ENCODE assay signal across 15 cellular contexts in the genomic region with DNA sequence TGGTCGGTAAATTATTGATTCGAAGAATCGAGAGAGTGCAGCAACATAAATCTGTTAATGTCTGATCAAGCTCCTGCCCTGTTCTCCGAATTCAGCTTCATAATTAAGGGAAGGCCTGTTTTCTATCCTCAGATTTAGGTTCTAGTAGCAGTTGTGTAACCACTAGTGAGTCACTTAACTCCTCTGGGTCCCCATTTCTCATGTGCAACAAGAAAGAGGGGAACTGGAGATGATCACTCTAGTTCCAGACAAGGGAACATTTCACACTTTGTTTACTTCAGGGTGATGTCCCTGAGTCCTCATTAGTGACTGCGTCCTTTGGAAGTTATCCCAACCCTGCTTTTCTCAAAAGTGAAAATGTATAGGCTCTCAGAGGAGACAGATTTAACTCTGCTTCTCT.
DNase-seq lines count a peak whose midpoint lies in the region; ATAC-seq and TF ChIP-seq lines count a peak whose summit lies in the region.
"Had no signal": no experiment of that assay in that cellular context is flagged by ENCODE, and none has a peak within 500 bp of the region (broad histone marks: within the 10 kb centered on the region; RNA-seq: fewer than 3 reads in every experiment).

No MANE protein-coding gene starts in this region.

- no peak for TF ChIP-seq POLR2A in gastroesophageal sphincter (IDR thresholded peaks at IDR 0.05)
- no peak for TF ChIP-seq POLR2A in gastrocnemius medialis (IDR thresholded peaks at IDR 0.05)
- no peak for TF ChIP-seq POLR2A in prostate gland (IDR thresholded peaks at IDR 0.05)

- DNase-seq in GM03348 (ENCODE audit: low spot score) (peak; percentile 44), SIG-M5 treated with dmso at 0.1 percent for 504 hours (lab: John Stamatoyannopoulos, UW; ENCODE audit: unreplicated experiment) (peak; percentile 92), gastrocnemius medialis (no peak), medulla oblongata (ENCODE audit: extremely low spot score) (no peak), prostate gland (ENCODE audit: low spot score) (no peak), ascending aorta (ENCODE audit: low spot score in 2 of 2) (no peak)
- DNase-seq in stimulated activated CD4-positive, alpha-beta T cell treated with anti-CD3 and anti-CD28 coated beads, Interleukin-4, amount 100 ng/mL, for 1 hour: no peak
- DNase-seq: activated naive CD4-positive, alpha-beta T cell treated with anti-CD3 and anti-CD28 coated beads for 36 hours; DND-41; mammary epithelial cell; NCI-H1105 treated with DMSO at 0.1 percent for 48 hours; NCI-H446; stimulated activated CD4-positive, alpha-beta T cell treated with anti-CD3 and anti-CD28 coated beads, Interleukin-12 subunit alpha, Interleukin-12 subunit beta, amount 100 ng/mL, for 4 hours had no signal

- ATAC-seq in gastroesophageal sphincter (peak; percentile 88), gastrocnemius medialis (peak; percentile 75 to 92)

- TF ChIP-seq CTCF in gastroesophageal sphincter (IDR thresholded peaks at IDR 0.05) (no peak), gastrocnemius medialis (IDR thresholded peaks at IDR 0.05 in 4 of 5, conservative IDR thresholded peaks at IDR 0.05 in 1 of 5) (no peak), prostate gland (IDR thresholded peaks at IDR 0.05) (no peak), ascending aorta (IDR thresholded peaks at IDR 0.05) (no peak)

- H3K27ac ChIP-seq in gastroesophageal sphincter (peak overlapping the region in 3 of 4 donors; percentile 12 to 31 (median 24)), gastrocnemius medialis (peak overlapping the region; percentile 42 to 54 (median 49)), prostate gland (no peak overlapping the region), ascending aorta (no peak overlapping the region)
- H3K27ac ChIP-seq: thoracic aorta had no signal

- in situ Hi-C loops in gastrocnemius medialis (cut with MboI; ENCODE audit: low sequenced_read_pairs in 4 of 4): loop anchor here in 3 of 4 donors (5.0 to 25.0 kb wide), 4 partner anchors 66 to 386 kb away; a partner anchor contains a TSS

- H3K4me1 ChIP-seq in gastroesophageal sphincter (peaks cover 0 to 9% (median 0%) of the 10 kb centered on the region in 3 donors), gastrocnemius medialis (peaks cover 0 to 2% of the 10 kb centered on the region in 2 donors), prostate gland (replicated peaks) (no peaks in the 10 kb centered on the region), ascending aorta (no peaks in the 10 kb centered on the region)

- intact Hi-C loops in gastrocnemius medialis (cut with DNase I; ENCODE audit: low total_unique reads): no loop called here
- intact Hi-C loops in prostate gland (cut with DNase I): no loop called here
- intact Hi-C loops in ascending aorta (cut with DNase I): no loop called here

- 68 to 81% methylated on average over 5 of the region's 5 CpGs for WGBS in gastroesophageal sphincter (ENCODE audit: low coverage in 1 of 2), 2 donors
- WGBS in prostate gland: 90% methylated on average over 5 of the region's 5 CpGs

- TF ChIP-seq EP300 in gastroesophageal sphincter (IDR thresholded peaks at IDR 0.05): no peak

- H3K36me3 ChIP-seq in gastroesophageal sphincter (peaks cover 0 to 30% of the 10 kb centered on the region in 2 donors), gastrocnemius medialis (no peaks in the 10 kb centered on the region), prostate gland (no peaks in the 10 kb centered on the region), ascending aorta (no peaks in the 10 kb centered on the region)
- H3K36me3 ChIP-seq: thoracic aorta had no signal

- H3K9me3 ChIP-seq in gastroesophageal sphincter: no peaks in the 10 kb centered on the region
- no peaks in the 10 kb centered on the region for H3K9me3 ChIP-seq in gastrocnemius medialis
- H3K9me3 ChIP-seq in prostate gland: no peaks in the 10 kb centered on the region
- no peaks in the 10 kb centered on the region for H3K9me3 ChIP-seq in ascending aorta
- H3K9me3 ChIP-seq: thoracic aorta had no signal

- H3K27me3 ChIP-seq in gastroesophageal sphincter (no peaks in the 10 kb centered on the region), gastrocnemius medialis (no peaks in the 10 kb centered on the region), prostate gland (replicated peaks; ENCODE audit: insufficient read depth) (no peaks in the 10 kb centered on the region), ascending aorta (no peaks in the 10 kb centered on the region)

- no peak overlapping the region for H3K4me3 ChIP-seq in gastroesophageal sphincter
- no peak overlapping the region for H3K4me3 ChIP-seq in gastrocnemius medialis
- no peak overlapping the region for H3K4me3 ChIP-seq in prostate gland
- H3K4me3 ChIP-seq in ascending aorta: no peak overlapping the region
- H3K4me3 ChIP-seq: thoracic aorta had no signal

Comparison
In these comparisons a context has a peak if more than half of its experiments do, and no peak if none do; other contexts are left out.
1. DNase-seq: peak in GM03348 (single experiment) and SIG-M5 treated with dmso at 0.1 percent for 504 hours (single experiment); none in gastrocnemius medialis (0 of 2), medulla oblongata (single experiment), prostate gland (single experiment), ascending aorta (0 of 2) and stimulated activated CD4-positive, alpha-beta T cell treated with anti-CD3 and anti-CD28 coated beads, Interleukin-4, amount 100 ng/mL, for 1 hour (single experiment).
2. H3K27ac ChIP-seq: peak in gastroesophageal sphincter (3 of 4) and gastrocnemius medialis (4 of 4); none in prostate gland (0 of 2) and ascending aorta (0 of 2).